17 cellular contexts compared by ENCODE assay signal in the genomic region with DNA sequence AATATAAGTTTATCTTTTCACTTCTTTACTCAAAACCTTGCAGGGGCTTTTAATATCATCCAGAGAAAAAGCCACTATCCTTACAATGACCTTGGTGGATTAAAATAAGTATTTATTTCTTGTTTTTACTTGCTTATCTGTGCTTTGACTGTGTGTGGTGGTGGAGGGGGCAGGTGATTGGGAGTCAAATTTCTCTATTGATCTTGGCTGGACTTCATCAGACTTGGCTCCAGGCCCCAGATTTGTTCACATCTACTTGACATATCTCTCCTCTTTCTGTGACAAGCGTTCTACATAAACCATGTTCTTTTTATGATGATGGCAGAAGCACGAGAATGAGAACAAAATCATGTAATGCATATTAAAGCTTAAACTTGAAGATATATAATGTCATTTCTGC.
DNase-seq lines count a peak whose midpoint lies in the region; ATAC-seq and TF ChIP-seq lines count a peak whose summit lies in the region.
"Had no signal": no experiment of that assay in that cellular context is flagged by ENCODE, and none has a peak within 500 bp of the region (broad histone marks: within the 10 kb centered on the region; RNA-seq: fewer than 3 reads in every experiment).

No MANE protein-coding gene starts in this region.

- TF ChIP-seq CTCF in LNCaP clone FGC (IDR thresholded peaks at IDR 0.05; ENCODE audit: control insufficient read depth, extremely low read depth, insufficient read depth) (no peak), stomach (IDR thresholded peaks at IDR 0.05) (no peak)

- TF ChIP-seq EP300 in stomach (IDR thresholded peaks at IDR 0.05): no peak

- H3K4me1 ChIP-seq in stomach: peaks cover 0 to 32% (median 6%) of the 10 kb centered on the region in 4 donors
- H3K4me1 ChIP-seq: A549, Caco-2 had no signal

- no peak overlapping the region for H3K27ac ChIP-seq in stomach
- H3K27ac ChIP-seq: 22Rv1, A549, C4-2B, GM23248, HL-60 had no signal

- no peaks in the 10 kb centered on the region for H3K9me3 ChIP-seq in stomach
- H3K9me3 ChIP-seq: A549, Caco-2, HAP-1 had no signal

- intact Hi-C loops in stomach (cut with DNase I; ENCODE audit: low total_unique reads): no loop called here

- H3K4me3 ChIP-seq in LNCaP clone FGC (ENCODE audit: low read depth, low read length) (no peak overlapping the region), stomach (no peak overlapping the region)
- H3K4me3 ChIP-seq: A549, GM23248, HAP-1 had no signal

- DNase-seq in NCI-H1105 treated with DMSO at 0.1 percent for 48 hours (lab: John Stamatoyannopoulos, UW) (peak; percentile 10), NCI-H1105 (lab: John Stamatoyannopoulos, UW) (no peak), LNCaP clone FGC (ENCODE audit: low read depth) (peak; percentile 2), left lobe of liver (ENCODE audit: low spot score) (peak; percentile 67), stomach (peak; percentile 63), medulla oblongata (ENCODE audit: extremely low spot score) (no peak)
- DNase-seq: AML-193; Caco-2; CD4-positive, alpha-beta T cell; GM23248; IMR-90 had no signal

- 27 to 54% (median 51%) methylated on average over 2 of the region's 2 CpGs for WGBS in stomach, 5 donors

- H3K27me3 ChIP-seq in stomach: no peaks in the 10 kb centered on the region

- H3K36me3 ChIP-seq in stomach: no peaks in the 10 kb centered on the region
- H3K36me3 ChIP-seq: HAP-1 had no signal

- no peak for TF ChIP-seq POLR2A in stomach (IDR thresholded peaks at IDR 0.05)

- peak; percentile 93 for ATAC-seq in left lobe of liver
- no peak for ATAC-seq in HG02840 (IDR thresholded peaks at IDR 0.05; ENCODE audit: low FRiP score, unreplicated experiment)
- ATAC-seq: A549 had no signal

Comparison
In these comparisons a context has a peak if more than half of its experiments do, and no peak if none do; other contexts are left out.
1. DNase-seq: peak in NCI-H1105 treated with DMSO at 0.1 percent for 48 hours (single experiment), LNCaP clone FGC (single experiment), left lobe of liver (single experiment) and stomach (single experiment); none in NCI-H1105 (single experiment) and medulla oblongata (single experiment).